26 cellular contexts compared by ENCODE assay signal in the genomic region with DNA sequence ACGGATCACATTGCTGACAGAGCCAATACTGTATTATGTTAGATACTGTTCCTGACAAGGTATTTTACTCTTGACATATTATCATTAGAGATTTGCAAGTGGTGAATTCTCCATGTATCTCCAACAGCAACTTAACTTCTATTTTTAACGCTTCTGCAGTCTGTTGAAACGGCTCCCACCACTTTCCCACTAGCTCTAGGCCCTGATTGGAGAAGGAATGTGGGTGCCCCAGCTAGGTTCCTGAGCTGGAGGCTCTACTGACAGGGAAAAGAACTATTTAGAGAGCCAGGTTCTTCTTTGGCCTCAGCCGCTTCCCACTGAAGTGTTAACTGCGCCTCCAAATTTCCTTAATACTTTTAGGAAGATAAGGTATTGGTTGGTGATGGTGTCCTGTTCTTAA.
"Had no signal": no experiment of that assay in that cellular context is flagged by ENCODE, and none has a peak within 500 bp of the region (broad histone marks: within the 10 kb centered on the region; RNA-seq: fewer than 3 reads in every experiment).

No MANE protein-coding gene starts in this region.

- ATAC-seq: activated CD4-positive, alpha-beta T cell treated with anti-CD3 and anti-CD28 coated beads for 36 hours; activated CD8-positive, alpha-beta memory T cell treated with anti-CD3 and anti-CD28 coated beads, Interleukin-2, amount 10 ng/mL, durations not matched to agents 7 days and 5 days; activated CD8-positive, alpha-beta T cell treated with anti-CD3 and anti-CD28 coated beads, Interleukin-2, amount 10 ng/mL, durations not matched to agents 7 days and 5 days; activated naive CD8-positive, alpha-beta T cell treated with anti-CD3 and anti-CD28 coated beads, Interleukin-2, amount 50 U/mL, for 24 hours; gastroesophageal sphincter had no signal

- H3K9me3 ChIP-seq: adrenal gland, ascending aorta, breast epithelium, colonic mucosa, esophagus squamous epithelium, gastroesophageal sphincter had no signal

- H3K4me3 ChIP-seq: adrenal gland, ascending aorta, breast epithelium, colonic mucosa, esophagus squamous epithelium, gastroesophageal sphincter had no signal

- H3K36me3 ChIP-seq: adrenal gland, ascending aorta, breast epithelium, colonic mucosa, esophagus squamous epithelium, gastroesophageal sphincter had no signal

- H3K4me1 ChIP-seq: adrenal gland, ascending aorta, breast epithelium, colonic mucosa, esophagus squamous epithelium, gastroesophageal sphincter had no signal

- H3K27ac ChIP-seq: adrenal gland, ascending aorta, breast epithelium, colonic mucosa, epithelial cell of prostate, esophagus squamous epithelium, gastroesophageal sphincter had no signal

- DNase-seq: activated CD4-positive, alpha-beta memory T cell treated with anti-CD3 and anti-CD28 coated beads for 36 hours; activated CD4-positive, alpha-beta T cell treated with anti-CD3 and anti-CD28 coated beads for 36 hours; activated CD4-positive, alpha-beta T cell treated with anti-CD3 and anti-CD28 coated beads, Interleukin-2, amount 10 ng/mL, durations not matched to agents 24 days and 14 days; activated CD4-positive, CD25-positive, alpha-beta regulatory T cell; activated CD4-positive, CD25-positive, alpha-beta regulatory T cell treated with anti-CD3 and anti-CD28 coated beads, Interleukin-2, amount 50 U/mL, for 72 hours; activated CD8-positive, alpha-beta memory T cell treated with anti-CD3 and anti-CD28 coated beads, Interleukin-2, amount 10 ng/mL, durations not matched to agents 7 days and 5 days; activated CD8-positive, alpha-beta memory T cell treated with anti-CD3 and anti-CD28 coated beads, Interleukin-2, amount 50 U/mL, for 4 hours; activated CD8-positive, alpha-beta T cell treated with anti-CD3 and anti-CD28 coated beads, Interleukin-2, amount 10 ng/mL, durations not matched to agents 7 days and 5 days; activated effector memory CD4-positive, alpha-beta T cell treated with anti-CD3 and anti-CD28 coated beads, Interleukin-2, amount 50 U/mL, for 16 hours; activated naive CD4-positive, alpha-beta T cell treated with anti-CD3 and anti-CD28 coated beads for 36 hours; activated naive CD8-positive, alpha-beta T cell treated with anti-CD3 and anti-CD28 coated beads for 36 hours; activated naive CD8-positive, alpha-beta T cell treated with anti-CD3 and anti-CD28 coated beads, Interleukin-2, amount 50 U/mL, for 24 hours; activated T-cell treated with anti-CD3 and anti-CD28 coated beads, Interleukin-2, amount 50 U/mL, for 1 hour; activated T-cell treated with anti-CD3 and anti-CD28 coated beads, Interleukin-2, amount 50 U/mL, for 48 hours; adrenal gland; central memory CD4-positive, alpha-beta T cell; cerebellar nuclear complex; colonic mucosa; effector CD8-positive, alpha-beta T cell; esophagus squamous epithelium; foreskin melanocyte; T-helper 2 cell had no signal

- H3K27me3 ChIP-seq: adrenal gland, ascending aorta, breast epithelium, colonic mucosa, esophagus squamous epithelium, gastroesophageal sphincter had no signal
